Comparison of ENCODE assay signal across 1 cellular context in the genomic region with DNA sequence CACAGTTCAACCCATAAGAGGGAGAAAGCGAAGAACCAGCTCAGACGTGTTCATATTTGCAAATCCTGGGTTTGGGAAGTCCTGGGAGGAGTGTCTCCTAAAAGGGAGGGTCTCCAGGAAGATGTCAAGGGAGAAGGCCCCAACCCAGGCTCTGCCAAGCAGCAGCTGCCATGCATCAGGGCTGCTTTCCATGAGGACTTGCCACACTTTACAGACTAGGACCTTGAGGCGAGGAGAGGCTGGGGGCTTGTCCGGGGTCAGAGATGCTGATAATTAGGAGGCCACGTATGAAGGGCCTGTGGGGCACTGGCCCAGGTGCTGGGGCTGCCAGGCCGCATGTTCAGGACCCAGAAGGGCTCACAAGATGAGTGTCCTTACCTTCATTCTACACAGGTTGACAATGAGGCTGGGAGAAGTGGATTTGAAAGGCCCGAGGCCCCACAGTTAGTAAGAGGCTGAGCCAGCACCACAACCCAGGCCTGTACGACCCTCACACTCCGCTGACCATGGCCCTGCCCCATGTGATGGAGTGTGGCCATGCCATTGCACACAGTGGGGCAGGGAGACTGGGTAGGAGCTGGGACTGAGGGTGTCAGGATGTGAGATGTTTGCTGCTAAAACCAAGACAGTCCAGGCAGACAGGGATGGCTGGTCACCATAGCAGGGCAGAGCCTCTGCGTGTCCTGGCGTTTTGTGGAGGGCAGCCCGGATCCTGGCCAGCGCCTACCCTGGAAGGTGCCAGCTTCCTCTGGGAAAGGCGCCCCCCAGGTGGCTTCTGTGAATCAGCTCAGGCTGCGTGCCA.
TF ChIP-seq lines count a peak whose summit lies in the region.

No MANE protein-coding gene starts in this region.

TF ChIP-seq in H1, 55 proteins besides CTCF, POLR2A, EP300 and RAD21:
- TF ChIP-seq NANOG (IDR thresholded peaks at IDR 0.05; ENCODE audit: insufficient read depth, low read depth, low read length, poor library complexity, severe bottlenecking) (no peak), BRCA1 (IDR thresholded peaks at IDR 0.05; ENCODE audit: low read depth, low read length) (no peak), RNF2 (IDR thresholded peaks at IDR 0.05; ENCODE audit: borderline replicate concordance, low read depth, low read length, missing control alignments, poor library complexity, severe bottlenecking) (no peak), NRF1 (IDR thresholded peaks at IDR 0.05; ENCODE audit: low read depth, low read length) (no peak), SAP30 (IDR thresholded peaks at IDR 0.05; ENCODE audit: insufficient read depth, insufficient replicate concordance, low read length) (no peak), JUND (IDR thresholded peaks at IDR 0.05; ENCODE audit: low read length) (no peak), ATF3 (IDR thresholded peaks at IDR 0.05; ENCODE audit: insufficient read depth, low read depth, low read length) (no peak), KDM4A (IDR thresholded peaks at IDR 0.05; ENCODE audit: low read depth, low read length, severe bottlenecking) (no peak)
